Comparison of ENCODE assay signal across 1 cellular context in genomic region chr10:73495226-73495883, GRCh38.
TF ChIP-seq lines count a peak whose summit lies in the region.

No MANE protein-coding gene starts in this region.

TF ChIP-seq in HEK293, 187 proteins besides CTCF, POLR2A, EP300 and RAD21 (continued from another document and continues in another):
- TF ChIP-seq ZNF354C (tag by site-specific recombination; IDR thresholded peaks at IDR 0.05; ENCODE audit: borderline replicate concordance, low read depth) (no peak), ZNF16 (tag by site-specific recombination; IDR thresholded peaks at IDR 0.05; ENCODE audit: low read depth) (no peak), REPIN1 (tag by site-specific recombination; IDR thresholded peaks at IDR 0.05; ENCODE audit: low read depth) (no peak), ZNF248 (tag by site-specific recombination; IDR thresholded peaks at IDR 0.05) (no peak), ZEB2 (tag by site-specific recombination; IDR thresholded peaks at IDR 0.05) (peak; percentile 67), ZNF660 (tag by site-specific recombination; IDR thresholded peaks at IDR 0.05) (no peak), ZNF26 (tag by site-specific recombination; IDR thresholded peaks at IDR 0.05) (no peak), MZF1 (tag by site-specific recombination; IDR thresholded peaks at IDR 0.05; ENCODE audit: borderline replicate concordance) (no peak), ZNF513 (tag by site-specific recombination; IDR thresholded peaks at IDR 0.05) (no peak), ZNF654 (tag by site-specific recombination; IDR thresholded peaks at IDR 0.05; ENCODE audit: low read depth) (no peak), ZNF623 (tag by site-specific recombination; IDR thresholded peaks at IDR 0.05) (no peak), ZNF174 (tag by site-specific recombination; IDR thresholded peaks at IDR 0.05) (no peak), ZBTB7A (tag by site-specific recombination; IDR thresholded peaks at IDR 0.05; ENCODE audit: low read depth) (no peak), ZNF549 (tag by site-specific recombination; IDR thresholded peaks at IDR 0.05) (no peak), ZNF23 (tag by site-specific recombination; IDR thresholded peaks at IDR 0.05; ENCODE audit: borderline replicate concordance) (no peak), ZNF426 (tag by site-specific recombination; IDR thresholded peaks at IDR 0.05) (no peak), ZNF449 (tag by site-specific recombination; IDR thresholded peaks at IDR 0.05) (no peak), SALL2 (tag by site-specific recombination; IDR thresholded peaks at IDR 0.05; ENCODE audit: borderline replicate concordance) (no peak), WT1 (tag by site-specific recombination; IDR thresholded peaks at IDR 0.05) (peak; percentile 95), ZNF391 (tag by site-specific recombination; IDR thresholded peaks at IDR 0.05; ENCODE audit: borderline replicate concordance, low read depth) (0 out of 2 replicates have a peak, but pooled peaks have one; percentile 46), HOXC10 (CRISPR knock-in tag; IDR thresholded peaks at IDR 0.05) (no peak), ZNF202 (tag by site-specific recombination; IDR thresholded peaks at IDR 0.05; ENCODE audit: borderline replicate concordance) (no peak), ZNF792 (tag by site-specific recombination; IDR thresholded peaks at IDR 0.05) (no peak), ZNF423 (tag by site-specific recombination; IDR thresholded peaks at IDR 0.05) (peak; percentile 95), ZNF140 (tag by site-specific recombination; IDR thresholded peaks at IDR 0.05) (no peak), ZIC2 (tag by site-specific recombination; IDR thresholded peaks at IDR 0.05) (peak; percentile 83), REST (tag by site-specific recombination; IDR thresholded peaks at IDR 0.05) (0 out of 2 replicates have a peak, but pooled peaks have one; percentile 13), ZNF138 (tag by site-specific recombination; IDR thresholded peaks at IDR 0.05; ENCODE audit: borderline replicate concordance) (no peak), ZNF785 (tag by site-specific recombination; IDR thresholded peaks at IDR 0.05) (no peak), ZNF548 (tag by site-specific recombination; IDR thresholded peaks at IDR 0.05) (no peak), ZNF133 (tag by site-specific recombination; IDR thresholded peaks at IDR 0.05) (no peak), ZNF2 (tag by site-specific recombination; IDR thresholded peaks at IDR 0.05) (peak; percentile 72; the same call in 1 of the 2 replicates), YY2 (tag by site-specific recombination; IDR thresholded peaks at IDR 0.05) (no peak), ZNF558 (tag by site-specific recombination; IDR thresholded peaks at IDR 0.05) (no peak), GFI1B (tag by site-specific recombination; IDR thresholded peaks at IDR 0.05) (0 out of 2 replicates have a peak, but pooled peaks have one; percentile 38), TRIM28 (IDR thresholded peaks at IDR 0.05; ENCODE audit: borderline replicate concordance, low read length) (no peak), OSR2 (tag by site-specific recombination; IDR thresholded peaks at IDR 0.05) (peak; percentile 59), ZNF626 (tag by site-specific recombination; IDR thresholded peaks at IDR 0.05) (no peak), ZNF473 (tag by site-specific recombination; IDR thresholded peaks at IDR 0.05) (no peak), ZNF555 (tag by site-specific recombination; conservative IDR thresholded peaks at IDR 0.05) (no peak)
- TF ChIP-seq, protein P1, sequence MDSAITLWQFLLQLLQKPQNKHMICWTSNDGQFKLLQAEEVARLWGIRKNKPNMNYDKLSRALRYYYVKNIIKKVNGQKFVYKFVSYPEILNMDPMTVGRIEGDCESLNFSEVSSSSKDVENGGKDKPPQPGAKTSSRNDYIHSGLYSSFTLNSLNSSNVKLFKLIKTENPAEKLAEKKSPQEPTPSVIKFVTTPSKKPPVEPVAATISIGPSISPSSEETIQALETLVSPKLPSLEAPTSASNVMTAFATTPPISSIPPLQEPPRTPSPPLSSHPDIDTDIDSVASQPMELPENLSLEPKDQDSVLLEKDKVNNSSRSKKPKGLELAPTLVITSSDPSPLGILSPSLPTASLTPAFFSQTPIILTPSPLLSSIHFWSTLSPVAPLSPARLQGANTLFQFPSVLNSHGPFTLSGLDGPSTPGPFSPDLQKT (IDR thresholded peaks at IDR 0.05; ENCODE audit: borderline replicate concordance, low read depth, low read length), result no peak
- TF ChIP-seq, protein P2, sequence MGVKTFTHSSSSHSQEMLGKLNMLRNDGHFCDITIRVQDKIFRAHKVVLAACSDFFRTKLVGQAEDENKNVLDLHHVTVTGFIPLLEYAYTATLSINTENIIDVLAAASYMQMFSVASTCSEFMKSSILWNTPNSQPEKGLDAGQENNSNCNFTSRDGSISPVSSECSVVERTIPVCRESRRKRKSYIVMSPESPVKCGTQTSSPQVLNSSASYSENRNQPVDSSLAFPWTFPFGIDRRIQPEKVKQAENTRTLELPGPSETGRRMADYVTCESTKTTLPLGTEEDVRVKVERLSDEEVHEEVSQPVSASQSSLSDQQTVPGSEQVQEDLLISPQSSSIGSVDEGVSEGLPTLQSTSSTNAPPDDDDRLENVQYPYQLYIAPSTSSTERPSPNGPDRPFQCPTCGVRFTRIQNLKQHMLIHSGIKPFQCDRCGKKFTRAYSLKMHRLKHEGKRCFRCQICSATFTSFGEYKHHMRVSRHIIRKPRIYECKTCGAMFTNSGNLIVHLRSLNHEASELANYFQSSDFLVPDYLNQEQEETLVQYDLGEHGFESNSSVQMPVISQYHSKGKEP (tag by site-specific recombination; IDR thresholded peaks at IDR 0.05), result no peak
- TF ChIP-seq, protein P3, sequence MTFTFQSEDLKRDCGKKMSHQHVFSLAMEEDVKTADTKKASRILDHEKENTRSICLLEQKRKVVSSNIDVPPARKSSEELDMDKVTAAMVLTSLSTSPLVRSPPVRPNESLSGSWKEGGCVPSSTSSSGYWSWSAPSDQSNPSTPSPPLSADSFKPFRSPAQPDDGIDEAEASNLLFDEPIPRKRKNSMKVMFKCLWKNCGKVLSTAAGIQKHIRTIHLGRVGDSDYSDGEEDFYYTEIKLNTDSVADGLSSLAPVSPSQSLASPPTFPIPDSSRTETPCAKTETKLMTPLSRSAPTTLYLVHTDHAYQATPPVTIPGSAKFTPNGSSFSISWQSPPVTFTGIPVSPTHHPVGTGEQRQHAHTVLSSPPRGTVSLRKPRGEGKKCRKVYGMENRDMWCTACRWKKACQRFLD (tag by site-specific recombination; IDR thresholded peaks at IDR 0.05), result no peak
- TF ChIP-seq, protein P4, sequence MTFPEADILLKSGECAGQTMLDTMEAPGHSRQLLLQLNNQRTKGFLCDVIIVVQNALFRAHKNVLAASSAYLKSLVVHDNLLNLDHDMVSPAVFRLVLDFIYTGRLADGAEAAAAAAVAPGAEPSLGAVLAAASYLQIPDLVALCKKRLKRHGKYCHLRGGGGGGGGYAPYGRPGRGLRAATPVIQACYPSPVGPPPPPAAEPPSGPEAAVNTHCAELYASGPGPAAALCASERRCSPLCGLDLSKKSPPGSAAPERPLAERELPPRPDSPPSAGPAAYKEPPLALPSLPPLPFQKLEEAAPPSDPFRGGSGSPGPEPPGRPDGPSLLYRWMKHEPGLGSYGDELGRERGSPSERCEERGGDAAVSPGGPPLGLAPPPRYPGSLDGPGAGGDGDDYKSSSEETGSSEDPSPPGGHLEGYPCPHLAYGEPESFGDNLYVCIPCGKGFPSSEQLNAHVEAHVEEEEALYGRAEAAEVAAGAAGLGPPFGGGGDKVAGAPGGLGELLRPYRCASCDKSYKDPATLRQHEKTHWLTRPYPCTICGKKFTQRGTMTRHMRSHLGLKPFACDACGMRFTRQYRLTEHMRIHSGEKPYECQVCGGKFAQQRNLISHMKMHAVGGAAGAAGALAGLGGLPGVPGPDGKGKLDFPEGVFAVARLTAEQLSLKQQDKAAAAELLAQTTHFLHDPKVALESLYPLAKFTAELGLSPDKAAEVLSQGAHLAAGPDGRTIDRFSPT (tag by site-specific recombination; IDR thresholded peaks at IDR 0.05), result peak; percentile 62; the same call in 1 of the 2 replicates
- TF ChIP-seq, protein P5, sequence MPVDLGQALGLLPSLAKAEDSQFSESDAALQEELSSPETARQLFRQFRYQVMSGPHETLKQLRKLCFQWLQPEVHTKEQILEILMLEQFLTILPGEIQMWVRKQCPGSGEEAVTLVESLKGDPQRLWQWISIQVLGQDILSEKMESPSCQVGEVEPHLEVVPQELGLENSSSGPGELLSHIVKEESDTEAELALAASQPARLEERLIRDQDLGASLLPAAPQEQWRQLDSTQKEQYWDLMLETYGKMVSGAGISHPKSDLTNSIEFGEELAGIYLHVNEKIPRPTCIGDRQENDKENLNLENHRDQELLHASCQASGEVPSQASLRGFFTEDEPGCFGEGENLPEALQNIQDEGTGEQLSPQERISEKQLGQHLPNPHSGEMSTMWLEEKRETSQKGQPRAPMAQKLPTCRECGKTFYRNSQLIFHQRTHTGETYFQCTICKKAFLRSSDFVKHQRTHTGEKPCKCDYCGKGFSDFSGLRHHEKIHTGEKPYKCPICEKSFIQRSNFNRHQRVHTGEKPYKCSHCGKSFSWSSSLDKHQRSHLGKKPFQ (tag by site-specific recombination; IDR thresholded peaks at IDR 0.05), result no peak
- TF ChIP-seq, protein P6, sequence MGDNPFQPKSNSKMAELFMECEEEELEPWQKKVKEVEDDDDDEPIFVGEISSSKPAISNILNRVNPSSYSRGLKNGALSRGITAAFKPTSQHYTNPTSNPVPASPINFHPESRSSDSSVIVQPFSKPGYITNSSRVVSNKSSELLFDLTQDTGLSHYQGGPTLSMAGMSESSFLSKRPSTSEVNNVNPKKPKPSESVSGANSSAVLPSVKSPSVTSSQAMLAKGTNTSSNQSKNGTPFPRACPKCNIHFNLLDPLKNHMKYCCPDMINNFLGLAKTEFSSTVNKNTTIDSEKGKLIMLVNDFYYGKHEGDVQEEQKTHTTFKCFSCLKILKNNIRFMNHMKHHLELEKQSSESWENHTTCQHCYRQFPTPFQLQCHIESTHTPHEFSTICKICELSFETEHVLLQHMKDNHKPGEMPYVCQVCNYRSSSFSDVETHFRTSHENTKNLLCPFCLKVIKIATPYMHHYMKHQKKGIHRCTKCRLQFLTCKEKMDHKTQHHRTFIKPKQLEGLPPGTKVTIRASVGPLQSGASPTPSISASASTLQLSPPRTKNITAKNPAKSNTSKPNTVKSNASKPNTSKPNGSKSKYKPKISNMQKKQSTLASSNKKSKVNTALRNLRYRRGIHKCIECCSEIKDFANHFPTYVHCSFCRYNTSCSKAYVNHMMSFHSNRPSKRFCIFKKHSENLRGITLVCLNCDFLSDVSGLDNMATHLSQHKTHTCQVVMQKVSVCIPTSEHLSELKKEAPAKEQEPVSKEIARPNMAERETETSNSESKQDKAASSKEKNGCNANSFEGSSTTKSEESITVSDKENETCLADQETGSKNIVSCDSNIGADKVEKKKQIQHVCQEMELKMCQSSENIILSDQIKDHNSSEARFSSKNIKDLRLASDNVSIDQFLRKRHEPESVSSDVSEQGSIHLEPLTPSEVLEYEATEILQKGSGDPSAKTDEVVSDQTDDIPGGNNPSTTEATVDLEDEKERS (tag by site-specific recombination; IDR thresholded peaks at IDR 0.05), result no peak
